Comparison of ENCODE assay signal across 8 cellular contexts in the genomic region with DNA sequence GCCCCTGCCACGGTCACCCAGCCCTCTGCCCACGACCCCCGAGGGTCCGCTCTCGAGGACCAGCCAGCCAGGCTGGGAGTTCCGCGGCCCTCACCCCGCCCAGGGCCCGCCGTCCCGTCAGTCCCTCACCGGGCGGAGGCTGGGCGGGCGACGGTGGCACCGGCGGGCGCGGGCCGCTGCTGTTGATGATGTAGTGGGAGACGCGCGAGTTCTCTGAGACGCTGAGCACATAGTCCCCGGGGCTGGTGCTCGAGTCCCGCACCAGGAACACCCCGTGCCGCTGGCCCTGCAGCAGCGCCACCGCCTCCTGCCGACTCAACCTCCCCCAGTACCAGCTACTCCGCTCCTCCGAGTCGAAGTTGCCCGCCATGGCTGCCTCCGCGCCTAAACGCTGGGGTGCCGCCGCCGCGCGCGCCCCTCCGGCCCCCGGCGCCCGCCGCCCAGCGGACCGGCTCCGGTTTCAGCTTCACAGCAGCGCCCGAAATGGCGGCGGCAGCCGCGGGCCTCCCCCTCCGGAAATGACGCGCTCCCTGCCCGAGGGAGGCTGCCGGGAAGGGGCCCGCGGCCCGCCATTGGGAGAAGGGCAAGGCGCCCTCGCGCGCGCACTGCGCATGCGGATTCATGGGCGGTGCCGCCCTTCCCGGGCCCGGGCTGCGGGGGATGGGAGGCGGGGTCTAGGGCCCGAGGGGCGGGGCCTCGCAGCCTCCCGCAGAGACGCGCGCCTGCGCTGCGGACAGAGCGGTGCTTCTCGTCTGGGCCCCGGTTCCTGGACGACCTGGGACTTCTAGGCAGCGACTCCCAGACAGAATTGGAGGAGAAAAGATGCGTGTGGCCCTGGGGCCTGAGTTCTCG. TPM values are rescaled to one million over a fixed set of nuclear protein-coding genes. Genes with fewer than 3 reads are reported as not detected.
DNase-seq lines count a peak whose midpoint lies in the region; ATAC-seq and TF ChIP-seq lines count a peak whose summit lies in the region.

A gene (minus strand): TSS at position 485 of the 852 bp plus-strand sequence. CDS start 115 bp downstream, at position 370.

- H3K4me1 ChIP-seq in muscle layer of colon (ENCODE audit: insufficient read depth, low read length), result peaks cover 21% of the 10 kb centered on the region

- no peaks in the 10 kb centered on the region for H3K27me3 ChIP-seq in muscle layer of colon (ENCODE audit: control insufficient read depth in 1 of 2, insufficient read depth in 2 of 2, low read length in 2 of 2)

- no peaks in the 10 kb centered on the region for H3K36me3 ChIP-seq in muscle layer of colon (ENCODE audit: insufficient read depth, low read length)

- peak within 1 kb of the TSS; percentile 75 to 85 for H3K4me3 ChIP-seq in muscle layer of colon (ENCODE audit: low read depth in 1 of 2, low read length in 2 of 2)

- peak within 1 kb of the TSS; percentile 91 for H3K27ac ChIP-seq in muscle layer of colon (ENCODE audit: low read depth, low read length)

- ATAC-seq in GM21717 (IDR thresholded peaks at IDR 0.05; ENCODE audit: unreplicated experiment), result peak; percentile 62
- ATAC-seq in esophagus mucosa, result peak; percentile 96

- H3K9ac ChIP-seq in muscle layer of colon (ENCODE audit: low read length), result peak within 1 kb of the TSS; percentile 78

- H3K9me3 ChIP-seq in muscle layer of colon (ENCODE audit: low read length), result no peaks in the 10 kb centered on the region

- DNase-seq in DMS53 (lab: John Stamatoyannopoulos, UW) (peak; percentile 96), KG1 (lab: John Stamatoyannopoulos, UW) (peak; percentile 68)
- DNase-seq in activated T-cell treated with anti-CD3 and anti-CD28 coated beads, Interleukin-2, amount 50 U/mL, for 48 hours, result peak; percentile 98 to 99
- peak; percentile 95 to 98 for DNase-seq in stimulated activated CD8-positive, alpha-beta memory T cell treated with anti-CD3 and anti-CD28 coated beads, Interleukin-7, amount 100 ng/mL, for 1 hour (ENCODE audit: low read depth in 2 of 2)

TF ChIP-seq in PFSK-1, 5 proteins besides CTCF, POLR2A, EP300 and RAD21:
- TF ChIP-seq FOXP2 (optimal IDR thresholded peaks at IDR 0.05; ENCODE audit: borderline replicate concordance, extremely low read depth, extremely low read length, insufficient read depth), result peak; percentile 80
- TF ChIP-seq, protein P1, sequence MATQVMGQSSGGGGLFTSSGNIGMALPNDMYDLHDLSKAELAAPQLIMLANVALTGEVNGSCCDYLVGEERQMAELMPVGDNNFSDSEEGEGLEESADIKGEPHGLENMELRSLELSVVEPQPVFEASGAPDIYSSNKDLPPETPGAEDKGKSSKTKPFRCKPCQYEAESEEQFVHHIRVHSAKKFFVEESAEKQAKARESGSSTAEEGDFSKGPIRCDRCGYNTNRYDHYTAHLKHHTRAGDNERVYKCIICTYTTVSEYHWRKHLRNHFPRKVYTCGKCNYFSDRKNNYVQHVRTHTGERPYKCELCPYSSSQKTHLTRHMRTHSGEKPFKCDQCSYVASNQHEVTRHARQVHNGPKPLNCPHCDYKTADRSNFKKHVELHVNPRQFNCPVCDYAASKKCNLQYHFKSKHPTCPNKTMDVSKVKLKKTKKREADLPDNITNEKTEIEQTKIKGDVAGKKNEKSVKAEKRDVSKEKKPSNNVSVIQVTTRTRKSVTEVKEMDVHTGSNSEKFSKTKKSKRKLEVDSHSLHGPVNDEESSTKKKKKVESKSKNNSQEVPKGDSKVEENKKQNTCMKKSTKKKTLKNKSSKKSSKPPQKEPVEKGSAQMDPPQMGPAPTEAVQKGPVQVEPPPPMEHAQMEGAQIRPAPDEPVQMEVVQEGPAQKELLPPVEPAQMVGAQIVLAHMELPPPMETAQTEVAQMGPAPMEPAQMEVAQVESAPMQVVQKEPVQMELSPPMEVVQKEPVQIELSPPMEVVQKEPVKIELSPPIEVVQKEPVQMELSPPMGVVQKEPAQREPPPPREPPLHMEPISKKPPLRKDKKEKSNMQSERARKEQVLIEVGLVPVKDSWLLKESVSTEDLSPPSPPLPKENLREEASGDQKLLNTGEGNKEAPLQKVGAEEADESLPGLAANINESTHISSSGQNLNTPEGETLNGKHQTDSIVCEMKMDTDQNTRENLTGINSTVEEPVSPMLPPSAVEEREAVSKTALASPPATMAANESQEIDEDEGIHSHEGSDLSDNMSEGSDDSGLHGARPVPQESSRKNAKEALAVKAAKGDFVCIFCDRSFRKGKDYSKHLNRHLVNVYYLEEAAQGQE (IDR thresholded peaks at IDR 0.05; ENCODE audit: insufficient read depth in 1 of 2, low read depth in 2 of 2, low read length in 2 of 2), result no peak
- peak; percentile 84 for TF ChIP-seq POLR2AphosphoS5 (IDR thresholded peaks at IDR 0.05; ENCODE audit: low read depth, low read length)
- no peak for TF ChIP-seq SIN3A (IDR thresholded peaks at IDR 0.05; ENCODE audit: borderline replicate concordance, insufficient read depth, low read length)
- TF ChIP-seq TAF1 (IDR thresholded peaks at IDR 0.05; ENCODE audit: borderline replicate concordance, insufficient read depth, low read length), result peak; percentile 78; the same call in 1 of the 2 replicates

RNA-seq across cellular contexts. Expression of the gene that starts here (rescaled TPM):
- polyA plus RNA-seq in PFSK-1 (2012; ENCODE audit: insufficient read length, low read depth), result 51.3 TPM
- total RNA-seq in esophagus mucosa, result 42.2 TPM

Comparison
In these comparisons a context has a peak if more than half of its experiments do, and no peak if none do; other contexts are left out.
1. Peak in every context shown above with its lines: DNase-seq, ATAC-seq, H3K4me3 ChIP-seq and H3K27ac ChIP-seq.